Comparison of ENCODE assay signal across 1 cellular context in the genomic region with DNA sequence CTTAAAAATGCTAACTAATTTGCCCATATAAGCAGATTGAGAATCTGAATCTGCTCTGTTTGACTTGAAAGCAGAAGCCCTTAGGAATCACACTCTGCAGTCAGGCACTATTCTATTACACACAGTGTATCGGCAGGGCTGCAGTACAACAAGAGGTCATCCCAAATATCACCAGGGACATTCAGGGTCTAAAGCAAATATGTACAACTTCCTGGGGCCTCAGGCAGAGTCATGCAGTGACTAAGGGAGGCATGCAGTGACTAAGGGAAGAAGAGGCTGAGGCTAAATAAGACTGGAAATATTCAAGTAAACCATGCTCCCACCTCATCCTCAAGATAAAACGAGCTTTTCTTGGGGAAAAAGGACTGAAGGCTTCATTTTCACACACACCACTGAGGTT.
TF ChIP-seq lines count a peak whose summit lies in the region.

No MANE protein-coding gene starts in this region.

TF ChIP-seq in GM23338, 12 proteins besides CTCF, POLR2A, EP300 and RAD21 (continued from another document):
- no peak for TF ChIP-seq ZNF462 (CRISPR knock-in tag; IDR thresholded peaks at IDR 0.05)
- TF ChIP-seq EZH2 (IDR thresholded peaks at IDR 0.05; ENCODE audit: low read depth, unreplicated experiment): no peak
- TF ChIP-seq ZNF114 (CRISPR knock-in tag; IDR thresholded peaks at IDR 0.05): no peak
- TF ChIP-seq EZH2phosphoT487 (IDR thresholded peaks at IDR 0.05; ENCODE audit: unreplicated experiment): no peak
- TF ChIP-seq REST (IDR thresholded peaks at IDR 0.05; ENCODE audit: unreplicated experiment): no peak
- no peak for TF ChIP-seq CREB1 (CRISPR knock-in tag; IDR thresholded peaks at IDR 0.05; ENCODE audit: low read depth)
- no peak for TF ChIP-seq NANOG (IDR thresholded peaks at IDR 0.05; ENCODE audit: borderline replicate concordance)
TF ChIP-seq in GM23338: peak in this region for 0.
